ENCODE assay signal across 3 cellular contexts in genomic region chr18:36240510-36240909, GRCh38. TPM values are rescaled to one million over a fixed set of nuclear protein-coding genes. Genes with fewer than 3 reads are reported as not detected.
"Had no signal": no experiment of that assay in that cellular context is flagged by ENCODE, and none has a peak within 500 bp of the region (broad histone marks: within the 10 kb centered on the region; RNA-seq: fewer than 3 reads in every experiment).

No MANE protein-coding gene starts in this region.

RNA-seq across cellular contexts. Expression of gene FHOD3, which starts 57.0 kb away (rescaled TPM):
- total RNA-seq: HT-29 had no signal
- polyA plus RNA-seq: IgD-negative memory B cell, K562 had no signal
